Comparison of ENCODE assay signal across 8 cellular contexts in genomic region chr11:57566564-57567209, GRCh38. TPM values are rescaled to one million over a fixed set of nuclear protein-coding genes. Genes with fewer than 3 reads are reported as not detected.
DNase-seq lines count a peak whose midpoint lies in the region; ATAC-seq and TF ChIP-seq lines count a peak whose summit lies in the region.

No MANE protein-coding gene starts in this region.

- POLR2A ChIA-PET in activated naive CD8-positive, alpha-beta T cell treated with anti-CD3 and anti-CD28 coated beads, Interleukin-2, amount 10 ng/mL, durations not matched to agents 7 days and 5 days (lab: Charles Lee) = interaction anchor here (0.6 to 2.3 kb wide), 8 partner anchors 36 to 241 kb away, joined by 3 to 13 read pairs (median 5); partner anchors contain the start of genes SELENOH and TIMM10

- H3K36me3 Mint-ChIP-seq in activated naive CD8-positive, alpha-beta T cell treated with anti-CD3 and anti-CD28 coated beads, Interleukin-2, amount 10 ng/mL, durations not matched to agents 7 days and 5 days = peaks cover 26% of the 10 kb centered on the region

- no peak for TF ChIP-seq CTCF in heart right ventricle (IDR thresholded peaks at IDR 0.05)
- no peak for TF ChIP-seq CTCF in liver (IDR thresholded peaks at IDR 0.05; ENCODE audit: low read depth, low read length, missing input control)
- no peak for TF ChIP-seq CTCF in thoracic aorta (IDR thresholded peaks at IDR 0.05)

- H3K4me3 ChIP-seq in heart right ventricle = peak overlapping the region; percentile 23 to 90 (median 80)
- H3K4me3 ChIP-seq in liver (ENCODE audit: low read depth in 1 of 3, low read length in 3 of 3) = peak overlapping the region; percentile 78 to 97 (median 79)
- H3K4me3 ChIP-seq in thoracic aorta = peak overlapping the region; percentile 86

- no peaks in the 10 kb centered on the region for H3K9me3 Mint-ChIP-seq in activated naive CD8-positive, alpha-beta T cell treated with anti-CD3 and anti-CD28 coated beads, Interleukin-2, amount 10 ng/mL, durations not matched to agents 7 days and 5 days

- peaks cover 40% of the 10 kb centered on the region for H3K4me1 Mint-ChIP-seq in activated naive CD8-positive, alpha-beta T cell treated with anti-CD3 and anti-CD28 coated beads, Interleukin-2, amount 10 ng/mL, durations not matched to agents 7 days and 5 days

- intact Hi-C loops in heart right ventricle (cut with DNase I) = loop anchor here in 4 of 10 donors (5.0 kb wide), 2 partner anchors 76 to 946 kb away; no protein-coding TSS in a partner anchor
- intact Hi-C loops in cardiac septum (cut with DNase I) = loop anchor here (5.0 kb wide), 1 partner anchor 1011 kb away; the partner anchor contains the start of genes LPXN and ZFP91

- no peak for TF ChIP-seq RAD21 in liver (IDR thresholded peaks at IDR 0.05)

- H3K36me3 ChIP-seq in heart right ventricle = peaks cover 0 to 18% (median 0%) of the 10 kb centered on the region in 9 donors
- no peaks in the 10 kb centered on the region for H3K36me3 ChIP-seq in liver (ENCODE audit: control insufficient read depth in 4 of 4, insufficient read depth in 3 of 4, low read depth in 1 of 4, low read length in 3 of 4)
- H3K36me3 ChIP-seq in thoracic aorta = no peaks in the 10 kb centered on the region

- H3K27me3 ChIP-seq in heart right ventricle (no peaks in the 10 kb centered on the region), liver (ENCODE audit: control insufficient read depth in 4 of 4, insufficient read depth in 4 of 4, low read length in 3 of 4) (no peaks in the 10 kb centered on the region), thoracic aorta (replicated peaks; ENCODE audit: insufficient read depth) (no peaks in the 10 kb centered on the region)

- H3K4me3 Mint-ChIP-seq in activated naive CD8-positive, alpha-beta T cell treated with anti-CD3 and anti-CD28 coated beads, Interleukin-2, amount 10 ng/mL, durations not matched to agents 7 days and 5 days = peak overlapping the region; percentile 89

- ATAC-seq in heart right ventricle (no peak), thoracic aorta (ENCODE audit: insufficient number of reproducible peaks, low FRiP score, low read depth) (no peak), HG03354 (IDR thresholded peaks at IDR 0.05; ENCODE audit: poor library complexity, severe bottlenecking, unreplicated experiment) (no peak)
- ATAC-seq in activated naive CD8-positive, alpha-beta T cell treated with anti-CD3 and anti-CD28 coated beads, Interleukin-2, amount 10 ng/mL, durations not matched to agents 7 days and 5 days (ENCODE audit: low read depth) = no peak

- peak overlapping the region; percentile 77 to 80 for H3K9ac ChIP-seq in liver (ENCODE audit: low read depth in 1 of 2, low read length in 2 of 2)

- H3K27me3 Mint-ChIP-seq in activated naive CD8-positive, alpha-beta T cell treated with anti-CD3 and anti-CD28 coated beads, Interleukin-2, amount 10 ng/mL, durations not matched to agents 7 days and 5 days = no peaks in the 10 kb centered on the region

- H3K9me3 ChIP-seq in heart right ventricle (no peaks in the 10 kb centered on the region), liver (ENCODE audit: control insufficient read depth in 4 of 4, low read length in 3 of 4) (no peaks in the 10 kb centered on the region), thoracic aorta (no peaks in the 10 kb centered on the region)

- peak overlapping the region; percentile 96 for H3K27ac Mint-ChIP-seq in activated naive CD8-positive, alpha-beta T cell treated with anti-CD3 and anti-CD28 coated beads, Interleukin-2, amount 10 ng/mL, durations not matched to agents 7 days and 5 days

- DNase-seq in heart right ventricle (no peak), cardiac septum (ENCODE audit: low spot score) (no peak), thoracic aorta (ENCODE audit: low spot score) (no peak), RKO (ENCODE audit: low spot score) (no peak), superior temporal gyrus (ENCODE audit: extremely low spot score) (no peak)
- DNase-seq in activated naive CD8-positive, alpha-beta T cell treated with anti-CD3 and anti-CD28 coated beads, Interleukin-2, amount 10 ng/mL, durations not matched to agents 7 days and 5 days = peak; percentile 52

- 36 to 51% methylated on average over 6 of the region's 6 CpGs for WGBS in heart right ventricle, 2 donors
- WGBS in liver = 13% methylated on average over 6 of the region's 6 CpGs

- peaks cover 0 to 57% (median 17%) of the 10 kb centered on the region in 9 donors for H3K4me1 ChIP-seq in heart right ventricle
- H3K4me1 ChIP-seq in liver (ENCODE audit: control insufficient read depth in 4 of 4, insufficient read depth in 4 of 4, low read length in 3 of 4) = peaks cover 8 to 37% (median 24%) of the 10 kb centered on the region in 4 donors
- peaks cover 8 to 20% of the 10 kb centered on the region in 2 donors for H3K4me1 ChIP-seq in thoracic aorta (ENCODE audit: control insufficient read depth in 1 of 2, low read depth in 2 of 2)

- H3K27ac ChIP-seq in heart right ventricle (peak overlapping the region; percentile 51 to 94 (median 84)), liver (ENCODE audit: low read depth in 1 of 2, low read length in 2 of 2) (peak overlapping the region; percentile 85 to 90), thoracic aorta (peak overlapping the region; percentile 69 to 81)

TF ChIP-seq in liver, 16 proteins besides CTCF, POLR2A, EP300 and RAD21 (continues in another document):
- TF ChIP-seq REST (IDR thresholded peaks at IDR 0.05) = no peak
- TF ChIP-seq NR2F2 (IDR thresholded peaks at IDR 0.05) = no peak
- no peak for TF ChIP-seq YY1 (IDR thresholded peaks at IDR 0.05)
- TF ChIP-seq ATF3 (IDR thresholded peaks at IDR 0.05) = no peak
- TF ChIP-seq HNF4G (IDR thresholded peaks at IDR 0.05) = no peak

RNA-seq across cellular contexts. Expression of gene UBE2L6, which starts 0.8 kb away (rescaled TPM):
- total RNA-seq in heart right ventricle (100 to 1,000 TPM in 1 of 10 donors, 10 to 100 TPM in 8, 1 to 10 TPM in 1; 9.7 to 156 (median 17.7) TPM), cardiac septum (15.8 TPM), liver (10 to 100 TPM; 18.6 to 44.8 TPM), thoracic aorta (10 to 100 TPM; 22.6 to 45.8 TPM)
- polyA plus RNA-seq in heart right ventricle (10 to 100 TPM; 14.1 to 19.3 TPM), liver (10 to 100 TPM; 85.4 to 97.2 TPM)
- 100 to 1,000 TPM; 220 to 221 TPM for total RNA-seq in activated naive CD8-positive, alpha-beta T cell treated with anti-CD3 and anti-CD28 coated beads, Interleukin-2, amount 10 ng/mL, durations not matched to agents 7 days and 5 days

RNA-seq across cellular contexts. Expression of gene SMTNL1, which starts 29.3 kb away (rescaled TPM):
- total RNA-seq in heart right ventricle (not detected), cardiac septum (not detected), liver (not detected), thoracic aorta (not detected)
- polyA plus RNA-seq in heart right ventricle (not detected), liver (not detected)
- total RNA-seq in activated naive CD8-positive, alpha-beta T cell treated with anti-CD3 and anti-CD28 coated beads, Interleukin-2, amount 10 ng/mL, durations not matched to agents 7 days and 5 days = not detected

RNA-seq across cellular contexts. Expression of gene SERPING1, which starts 30.8 kb away (rescaled TPM):
- total RNA-seq in heart right ventricle (100 to 1,000 TPM in 4 of 10 donors, 10 to 100 TPM in 6; 39.8 to 197 (median 71.6) TPM), cardiac septum (90.0 TPM), liver (100 to 1,000 TPM; 235 to 541 TPM), thoracic aorta (100 to 1,000 TPM; 674 to 695 TPM)
- polyA plus RNA-seq in heart right ventricle (100 to 1,000 TPM; 167 to 184 TPM), liver (1,000 to 10,000 TPM; 2,487 to 2,911 TPM)
- under 1 TPM; 0.45 to 0.61 TPM for total RNA-seq in activated naive CD8-positive, alpha-beta T cell treated with anti-CD3 and anti-CD28 coated beads, Interleukin-2, amount 10 ng/mL, durations not matched to agents 7 days and 5 days

RNA-seq across cellular contexts. Expression of gene TIMM10, which starts 36.1 kb away (rescaled TPM):
- total RNA-seq in heart right ventricle (10 to 100 TPM; 38.0 to 76.6 (median 51.5) TPM), cardiac septum (71.6 TPM), liver (10 to 100 TPM; 19.8 to 23.7 TPM), thoracic aorta (10 to 100 TPM; 19.5 to 33.5 TPM)
- polyA plus RNA-seq in heart right ventricle (100 to 1,000 TPM in 1 of 2 donors, 10 to 100 TPM in 1; 22.9 to 163 TPM), liver (10 to 100 TPM; 36.9 to 77.4 TPM)
- total RNA-seq in activated naive CD8-positive, alpha-beta T cell treated with anti-CD3 and anti-CD28 coated beads, Interleukin-2, amount 10 ng/mL, durations not matched to agents 7 days and 5 days = 10 to 100 TPM; 44.0 to 48.1 TPM

RNA-seq across cellular contexts. Expression of gene SLC43A1, which starts 51.2 kb away (rescaled TPM):
- total RNA-seq in heart right ventricle = 1 to 10 TPM; 3.4 to 8.9 (median 4.7) TPM
- polyA plus RNA-seq in heart right ventricle = 10 to 100 TPM in 1 of 2 donors, 1 to 10 TPM in 1; 6.7 to 16.5 TPM
- total RNA-seq in cardiac septum = 2.0 TPM
- 10 to 100 TPM; 28.2 to 28.8 TPM for total RNA-seq in activated naive CD8-positive, alpha-beta T cell treated with anti-CD3 and anti-CD28 coated beads, Interleukin-2, amount 10 ng/mL, durations not matched to agents 7 days and 5 days
- 100 to 1,000 TPM; 107 to 171 TPM for total RNA-seq in liver
- 100 to 1,000 TPM in 1 of 2 donors, 10 to 100 TPM in 1; 85.6 to 108 TPM for polyA plus RNA-seq in liver
- 10 to 100 TPM; 16.6 to 23.6 TPM for total RNA-seq in thoracic aorta

Comparison
In these comparisons a context has a peak if more than half of its experiments do, and no peak if none do; other contexts are left out.
1. RNA of gene SERPING1, which starts 30.8 kb away (total RNA-seq): 674 to 695 TPM in thoracic aorta, 235 to 541 TPM in liver, 90.0 TPM in cardiac septum (single experiment) and 39.8 to 197 TPM in heart right ventricle; 0.45 to 0.61 TPM in activated naive CD8-positive, alpha-beta T cell treated with anti-CD3 and anti-CD28 coated beads, Interleukin-2, amount 10 ng/mL, durations not matched to agents 7 days and 5 days; every median in the first group is over 10 times any median in the second.
2. Peak in every context shown above with its lines, with median percentiles within 50 percentile points of each other: H3K27ac ChIP-seq and H3K4me3 ChIP-seq.